ENCODE assay signal across 1 cellular context in the genomic region with DNA sequence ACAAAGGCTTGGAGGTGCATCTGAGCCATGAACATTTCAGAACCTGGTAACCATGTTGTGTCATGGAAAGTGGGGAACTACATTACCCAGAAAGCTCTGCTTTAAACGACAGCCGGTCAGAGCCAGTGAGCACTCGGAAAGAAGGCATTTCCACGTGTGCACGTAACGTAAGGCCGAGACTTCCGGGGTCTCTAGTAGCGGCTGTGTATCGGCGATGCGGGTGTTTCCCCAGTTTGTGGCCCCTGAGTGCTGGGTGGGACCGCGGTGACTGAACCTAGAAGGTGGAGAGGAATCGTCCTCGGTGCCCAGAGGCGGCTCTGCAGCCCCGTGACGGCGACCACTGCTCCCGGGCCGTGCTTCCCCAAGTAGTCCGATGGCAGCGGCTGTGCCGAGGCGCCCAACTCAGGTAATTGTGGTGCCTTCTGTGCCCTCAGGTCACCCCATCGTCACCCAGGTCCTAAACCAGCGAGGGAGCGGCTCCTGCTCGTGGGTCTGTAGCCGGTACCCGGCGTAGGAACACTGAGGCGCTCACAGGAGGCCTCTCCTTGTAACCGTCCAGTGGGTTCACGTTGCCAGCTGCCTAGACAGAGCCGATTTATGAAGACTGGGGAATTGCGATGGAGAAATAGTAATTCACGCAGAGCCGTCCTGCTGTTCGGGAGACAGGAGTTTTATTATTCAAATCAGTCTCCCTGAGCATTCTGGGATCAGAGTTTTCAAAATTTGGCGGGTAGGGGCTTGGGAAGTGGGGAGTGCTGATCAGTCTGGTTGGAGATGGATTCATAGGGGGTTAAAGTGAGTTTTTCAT.
A peak's percentile ranks its signal among the peaks of the same experiment; 100 is the strongest.
TF ChIP-seq lines count a peak whose summit lies in the region.
"Not testable (repeated sequence)": the region's sequence is repeated elsewhere in the genome, so short reads cannot be mapped to it uniquely, and the experiment has no call there.

ZNF587 (plus strand) TSS at position 194 of the 808 bp plus-strand sequence; CDS start at position 374, 180 bp downstream.

TF ChIP-seq in HepG2, 621 proteins besides CTCF, POLR2A, EP300 and RAD21 (continued from another document and continues in another):
- TF ChIP-seq ZNF574 (CRISPR knock-in tag; IDR thresholded peaks at IDR 0.05) (peak; percentile 82), ATF1 (CRISPR knock-in tag; IDR thresholded peaks at IDR 0.05) (peak; percentile 67), NR2C2 (CRISPR knock-in tag; IDR thresholded peaks at IDR 0.05; ENCODE audit: borderline replicate concordance) (peak; percentile 82), TEAD3 (CRISPR knock-in tag; optimal IDR thresholded peaks at IDR 0.05; ENCODE audit: borderline replicate concordance) (peak; percentile 58), POLR2G (IDR thresholded peaks at IDR 0.05; ENCODE audit: low read depth, low read length) (peak; percentile 79), PHF20 (CRISPR knock-in tag; IDR thresholded peaks at IDR 0.05) (peak; percentile 76), HCFC1 (IDR thresholded peaks at IDR 0.05; ENCODE audit: low read depth, low read length) (peak; percentile 84), ZNF143 (CRISPR knock-in tag; IDR thresholded peaks at IDR 0.05) (peak; percentile 94), NFATC3 (CRISPR knock-in tag; IDR thresholded peaks at IDR 0.05) (0 out of 2 replicates have a peak, but pooled peaks have one; percentile 34), ELF4 (CRISPR knock-in tag; IDR thresholded peaks at IDR 0.05; ENCODE audit: borderline replicate concordance) (peak; percentile 47; the same call in 1 of the 2 replicates), TBX2 (CRISPR knock-in tag; IDR thresholded peaks at IDR 0.05; ENCODE audit: borderline replicate concordance) (peak; percentile 46; the same call in 1 of the 2 replicates), NKX3-1 (CRISPR knock-in tag; IDR thresholded peaks at IDR 0.05) (0 out of 2 replicates have a peak, but pooled peaks have one; percentile 12), SPEN (CRISPR knock-in tag; IDR thresholded peaks at IDR 0.05; ENCODE audit: low read depth) (peak; percentile 71), GATAD1 (CRISPR knock-in tag; IDR thresholded peaks at IDR 0.05) (peak; percentile 83), GABPB1 (CRISPR knock-in tag; IDR thresholded peaks at IDR 0.05) (peak; percentile 93), ZFP91 (CRISPR knock-in tag; IDR thresholded peaks at IDR 0.05; ENCODE audit: borderline replicate concordance) (peak; percentile 71; the same call in 1 of the 2 replicates), ZNF788 (CRISPR knock-in tag; IDR thresholded peaks at IDR 0.05; ENCODE audit: borderline replicate concordance) (peak; percentile 60; the same call in 1 of the 2 replicates), SP2 (CRISPR knock-in tag; IDR thresholded peaks at IDR 0.05) (peak; percentile 92), POLR2AphosphoS5 (IDR thresholded peaks at IDR 0.05; ENCODE audit: low read depth, low read length) (peak; percentile 52; the same call in 1 of the 2 replicates), PBX2 (CRISPR knock-in tag; IDR thresholded peaks at IDR 0.05) (peak; percentile 87), NFYB (CRISPR knock-in tag; IDR thresholded peaks at IDR 0.05) (peak; percentile 88), YY1 (IDR thresholded peaks at IDR 0.05; ENCODE audit: insufficient read depth, insufficient replicate concordance, low read depth, low read length) (peak; percentile 66), SUZ12 (IDR thresholded peaks at IDR 0.05; ENCODE audit: low read depth, low read length) (peak; percentile 56), ZNF292 (CRISPR knock-in tag; IDR thresholded peaks at IDR 0.05; ENCODE audit: borderline replicate concordance, low read depth) (0 out of 2 replicates have a peak, but pooled peaks have one; percentile 13), MYC (CRISPR knock-in tag; IDR thresholded peaks at IDR 0.05; ENCODE audit: borderline replicate concordance) (peak; percentile 51; the same call in 1 of the 2 replicates), KMT2A (CRISPR knock-in tag; IDR thresholded peaks at IDR 0.05) (peak; percentile 53; the same call in 1 of the 2 replicates), ZNF501 (CRISPR knock-in tag; IDR thresholded peaks at IDR 0.05) (peak; percentile 74), MXI1 (IDR thresholded peaks at IDR 0.05; ENCODE audit: borderline replicate concordance, low read depth, low read length) (peak; percentile 87; the same call in 1 of the 3 replicates)
- TF ChIP-seq, protein P1, sequence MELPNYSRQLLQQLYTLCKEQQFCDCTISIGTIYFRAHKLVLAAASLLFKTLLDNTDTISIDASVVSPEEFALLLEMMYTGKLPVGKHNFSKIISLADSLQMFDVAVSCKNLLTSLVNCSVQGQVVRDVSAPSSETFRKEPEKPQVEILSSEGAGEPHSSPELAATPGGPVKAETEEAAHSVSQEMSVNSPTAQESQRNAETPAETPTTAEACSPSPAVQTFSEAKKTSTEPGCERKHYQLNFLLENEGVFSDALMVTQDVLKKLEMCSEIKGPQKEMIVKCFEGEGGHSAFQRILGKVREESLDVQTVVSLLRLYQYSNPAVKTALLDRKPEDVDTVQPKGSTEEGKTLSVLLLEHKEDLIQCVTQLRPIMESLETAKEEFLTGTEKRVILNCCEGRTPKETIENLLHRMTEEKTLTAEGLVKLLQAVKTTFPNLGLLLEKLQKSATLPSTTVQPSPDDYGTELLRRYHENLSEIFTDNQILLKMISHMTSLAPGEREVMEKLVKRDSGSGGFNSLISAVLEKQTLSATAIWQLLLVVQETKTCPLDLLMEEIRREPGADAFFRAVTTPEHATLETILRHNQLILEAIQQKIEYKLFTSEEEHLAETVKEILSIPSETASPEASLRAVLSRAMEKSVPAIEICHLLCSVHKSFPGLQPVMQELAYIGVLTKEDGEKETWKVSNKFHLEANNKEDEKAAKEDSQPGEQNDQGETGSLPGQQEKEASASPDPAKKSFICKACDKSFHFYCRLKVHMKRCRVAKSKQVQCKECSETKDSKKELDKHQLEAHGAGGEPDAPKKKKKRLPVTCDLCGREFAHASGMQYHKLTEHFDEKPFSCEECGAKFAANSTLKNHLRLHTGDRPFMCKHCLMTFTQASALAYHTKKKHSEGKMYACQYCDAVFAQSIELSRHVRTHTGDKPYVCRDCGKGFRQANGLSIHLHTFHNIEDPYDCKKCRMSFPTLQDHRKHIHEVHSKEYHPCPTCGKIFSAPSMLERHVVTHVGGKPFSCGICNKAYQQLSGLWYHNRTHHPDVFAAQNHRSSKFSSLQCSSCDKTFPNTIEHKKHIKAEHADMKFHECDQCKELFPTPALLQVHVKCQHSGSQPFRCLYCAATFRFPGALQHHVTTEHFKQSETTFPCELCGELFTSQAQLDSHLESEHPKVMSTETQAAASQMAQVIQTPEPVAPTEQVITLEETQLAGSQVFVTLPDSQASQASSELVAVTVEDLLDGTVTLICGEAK (IDR thresholded peaks at IDR 0.05) = not testable (repeated sequence)
- TF ChIP-seq, protein P1 (CRISPR knock-in tag; IDR thresholded peaks at IDR 0.05) = 0 out of 2 replicates have a peak, but pooled peaks have one; percentile 43
- TF ChIP-seq, protein P2, sequence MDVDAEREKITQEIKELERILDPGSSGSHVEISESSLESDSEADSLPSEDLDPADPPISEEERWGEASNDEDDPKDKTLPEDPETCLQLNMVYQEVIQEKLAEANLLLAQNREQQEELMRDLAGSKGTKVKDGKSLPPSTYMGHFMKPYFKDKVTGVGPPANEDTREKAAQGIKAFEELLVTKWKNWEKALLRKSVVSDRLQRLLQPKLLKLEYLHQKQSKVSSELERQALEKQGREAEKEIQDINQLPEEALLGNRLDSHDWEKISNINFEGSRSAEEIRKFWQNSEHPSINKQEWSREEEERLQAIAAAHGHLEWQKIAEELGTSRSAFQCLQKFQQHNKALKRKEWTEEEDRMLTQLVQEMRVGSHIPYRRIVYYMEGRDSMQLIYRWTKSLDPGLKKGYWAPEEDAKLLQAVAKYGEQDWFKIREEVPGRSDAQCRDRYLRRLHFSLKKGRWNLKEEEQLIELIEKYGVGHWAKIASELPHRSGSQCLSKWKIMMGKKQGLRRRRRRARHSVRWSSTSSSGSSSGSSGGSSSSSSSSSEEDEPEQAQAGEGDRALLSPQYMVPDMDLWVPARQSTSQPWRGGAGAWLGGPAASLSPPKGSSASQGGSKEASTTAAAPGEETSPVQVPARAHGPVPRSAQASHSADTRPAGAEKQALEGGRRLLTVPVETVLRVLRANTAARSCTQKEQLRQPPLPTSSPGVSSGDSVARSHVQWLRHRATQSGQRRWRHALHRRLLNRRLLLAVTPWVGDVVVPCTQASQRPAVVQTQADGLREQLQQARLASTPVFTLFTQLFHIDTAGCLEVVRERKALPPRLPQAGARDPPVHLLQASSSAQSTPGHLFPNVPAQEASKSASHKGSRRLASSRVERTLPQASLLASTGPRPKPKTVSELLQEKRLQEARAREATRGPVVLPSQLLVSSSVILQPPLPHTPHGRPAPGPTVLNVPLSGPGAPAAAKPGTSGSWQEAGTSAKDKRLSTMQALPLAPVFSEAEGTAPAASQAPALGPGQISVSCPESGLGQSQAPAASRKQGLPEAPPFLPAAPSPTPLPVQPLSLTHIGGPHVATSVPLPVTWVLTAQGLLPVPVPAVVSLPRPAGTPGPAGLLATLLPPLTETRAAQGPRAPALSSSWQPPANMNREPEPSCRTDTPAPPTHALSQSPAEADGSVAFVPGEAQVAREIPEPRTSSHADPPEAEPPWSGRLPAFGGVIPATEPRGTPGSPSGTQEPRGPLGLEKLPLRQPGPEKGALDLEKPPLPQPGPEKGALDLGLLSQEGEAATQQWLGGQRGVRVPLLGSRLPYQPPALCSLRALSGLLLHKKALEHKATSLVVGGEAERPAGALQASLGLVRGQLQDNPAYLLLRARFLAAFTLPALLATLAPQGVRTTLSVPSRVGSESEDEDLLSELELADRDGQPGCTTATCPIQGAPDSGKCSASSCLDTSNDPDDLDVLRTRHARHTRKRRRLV (CRISPR knock-in tag; IDR thresholded peaks at IDR 0.05) = peak; percentile 76; the same call in 1 of the 2 replicates
- TF ChIP-seq, protein P3, sequence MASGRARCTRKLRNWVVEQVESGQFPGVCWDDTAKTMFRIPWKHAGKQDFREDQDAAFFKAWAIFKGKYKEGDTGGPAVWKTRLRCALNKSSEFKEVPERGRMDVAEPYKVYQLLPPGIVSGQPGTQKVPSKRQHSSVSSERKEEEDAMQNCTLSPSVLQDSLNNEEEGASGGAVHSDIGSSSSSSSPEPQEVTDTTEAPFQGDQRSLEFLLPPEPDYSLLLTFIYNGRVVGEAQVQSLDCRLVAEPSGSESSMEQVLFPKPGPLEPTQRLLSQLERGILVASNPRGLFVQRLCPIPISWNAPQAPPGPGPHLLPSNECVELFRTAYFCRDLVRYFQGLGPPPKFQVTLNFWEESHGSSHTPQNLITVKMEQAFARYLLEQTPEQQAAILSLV (CRISPR knock-in tag; IDR thresholded peaks at IDR 0.05; ENCODE audit: borderline replicate concordance) = 0 out of 2 replicates have a peak, but pooled peaks have one; percentile 30
